In the genomic region with DNA sequence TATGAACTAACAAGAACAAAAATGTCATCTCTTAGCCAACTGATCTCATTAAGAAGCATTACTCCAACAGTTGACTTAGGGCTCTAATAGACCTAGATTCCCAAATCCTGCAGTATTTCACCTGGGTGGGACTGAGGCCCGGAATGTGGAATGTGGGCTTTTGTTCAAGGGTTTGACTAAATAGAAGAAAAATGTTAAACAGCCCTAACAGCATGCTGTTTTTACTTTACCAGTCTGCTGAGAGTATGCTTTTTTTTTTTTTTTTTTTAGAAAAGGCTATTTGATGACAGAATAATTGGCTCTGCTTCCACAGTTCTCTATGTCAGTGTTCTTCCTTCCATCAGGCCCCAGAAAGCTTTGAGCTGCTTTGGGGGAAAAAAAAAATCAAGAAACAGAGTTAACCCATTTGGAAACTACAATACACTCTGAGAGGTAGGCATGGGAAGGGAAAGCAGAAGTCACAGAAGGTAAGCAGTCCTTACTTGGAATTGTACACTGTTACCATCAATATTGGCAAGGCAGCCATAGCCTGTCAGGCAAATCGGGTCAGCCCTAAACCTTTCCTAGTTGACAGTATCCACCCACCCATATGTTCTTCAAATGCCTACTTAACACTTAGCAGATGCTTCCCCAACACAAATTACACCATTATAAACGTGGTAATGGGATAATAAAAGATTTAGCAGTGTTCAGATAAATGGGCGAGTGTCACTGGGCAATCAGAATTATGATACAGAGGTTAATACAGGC, we compare ENCODE assay signal across 19 cellular contexts.
DNase-seq lines count a peak whose midpoint lies in the region; ATAC-seq, FAIRE-seq and TF ChIP-seq lines count a peak whose summit lies in the region.
"Had no signal": no experiment of that assay in that cellular context is flagged by ENCODE, and none has a peak within 500 bp of the region (broad histone marks: within the 10 kb centered on the region; RNA-seq: fewer than 3 reads in every experiment).

No MANE protein-coding gene starts in this region.

- TF ChIP-seq CTCF in WERI-Rb-1 (IDR thresholded peaks at IDR 0.05; ENCODE audit: low read depth, low read length) = no peak
- TF ChIP-seq CTCF in neural progenitor cell (IDR thresholded peaks at IDR 0.05) = no peak

- peak; percentile 7 for DNase-seq in G401 (ENCODE audit: low spot score)
- peak; percentile 34 for DNase-seq in NCI-H1694 treated with DMSO at 0.1 percent for 48 hours (lab: John Stamatoyannopoulos, UW)
- peak; percentile 55 for DNase-seq in WERI-Rb-1
- DNase-seq in neural progenitor cell (ENCODE audit: low spot score) = peak; percentile 36
- no peak for DNase-seq in DMS153 (lab: John Stamatoyannopoulos, UW)
- DNase-seq in COR-L47 (lab: John Stamatoyannopoulos, UW) = no peak
- no peak for DNase-seq in HTR-8/SVneo (ENCODE audit: insufficient read length, low spot score)
- DNase-seq: ACHN, GOT3, IMR-90, Kasumi-1, NCI-H1105 treated with DMSO at 0.1 percent for 48 hours, NCI-H1930, NCI-H2171 treated with DMSO at 0.1 percent for 48 hours, NCI-H526, PC-3 had no signal

- H3K4me1 Mint-ChIP-seq in neural progenitor cell = no peaks in the 10 kb centered on the region

- FAIRE-seq in HTR-8/SVneo (lab: Jason Lieb, UNC) = no peak

- no peaks in the 10 kb centered on the region for H3K9me3 ChIP-seq in WERI-Rb-1 (ENCODE audit: severe bottlenecking)
- no peaks in the 10 kb centered on the region for H3K9me3 ChIP-seq in neural progenitor cell (ENCODE audit: low read depth)
- H3K9me3 ChIP-seq: BLaER1 had no signal

- H3K4me2 ChIP-seq in neural progenitor cell = no peak overlapping the region
- H3K4me2 ChIP-seq: BLaER1 had no signal

- peaks cover 2% of the 10 kb centered on the region for H3K27me3 Mint-ChIP-seq in neural progenitor cell (ENCODE audit: insufficient read depth, low read depth)

- in situ Hi-C loops in G401 (cut with HindIII; ENCODE audit: low sequenced_read_pairs) = no loop called here

- no peak for ATAC-seq in HG02884 (IDR thresholded peaks at IDR 0.05; ENCODE audit: unreplicated experiment)
- ATAC-seq: PC-3 had no signal

- no peaks in the 10 kb centered on the region for H3K79me2 ChIP-seq in neural progenitor cell (ENCODE audit: low read depth)

- H3K9me3 Mint-ChIP-seq in neural progenitor cell = no peaks in the 10 kb centered on the region

- H3K27me3 ChIP-seq in WERI-Rb-1 (ENCODE audit: insufficient read depth, low read depth, severe bottlenecking) (no peaks in the 10 kb centered on the region), neural progenitor cell (no peaks in the 10 kb centered on the region)
- H3K27me3 ChIP-seq: BLaER1 had no signal

- H3K27ac ChIP-seq in WERI-Rb-1 (no peak overlapping the region), neural progenitor cell (no peak overlapping the region)
- H3K27ac ChIP-seq: BLaER1, SK-N-MC had no signal

- no peaks in the 10 kb centered on the region for H4K20me1 ChIP-seq in neural progenitor cell (ENCODE audit: low read depth)
- H4K20me1 ChIP-seq: BLaER1 had no signal

- H3K4me3 ChIP-seq in WERI-Rb-1 (ENCODE audit: low read depth, low read length) = no peak overlapping the region
- H3K4me3 ChIP-seq in neural progenitor cell = no peak overlapping the region
- H3K4me3 ChIP-seq: BLaER1, SK-N-MC had no signal

- no peaks in the 10 kb centered on the region for H3K36me3 Mint-ChIP-seq in neural progenitor cell

- H3K9ac ChIP-seq in neural progenitor cell = no peak overlapping the region
- H3K9ac ChIP-seq: BLaER1 had no signal

- no peak overlapping the region for H3K27ac Mint-ChIP-seq in neural progenitor cell

- H3K4me3 Mint-ChIP-seq in neural progenitor cell = no peak overlapping the region

- H3F3A ChIP-seq in neural progenitor cell (ENCODE audit: low read depth) = no peaks in the 10 kb centered on the region

- H2AFZ ChIP-seq in neural progenitor cell (replicated peaks) = no peak overlapping the region

- H3K36me3 ChIP-seq in WERI-Rb-1 = no peaks in the 10 kb centered on the region
- H3K36me3 ChIP-seq in neural progenitor cell = no peaks in the 10 kb centered on the region
- H3K36me3 ChIP-seq: BLaER1 had no signal

- no peaks in the 10 kb centered on the region for H3K4me1 ChIP-seq in neural progenitor cell
- H3K4me1 ChIP-seq: BLaER1 had no signal

Comparison
In these comparisons a context has a peak if more than half of its experiments do, and no peak if none do; other contexts are left out.
1. DNase-seq: peak in G401 (single experiment), NCI-H1694 treated with DMSO at 0.1 percent for 48 hours (single experiment), WERI-Rb-1 (single experiment) and neural progenitor cell (single experiment); none in DMS153 (single experiment), COR-L47 (single experiment) and HTR-8/SVneo (single experiment).